ENCODE assay signal across 1 cellular context in genomic region chr20:38125157-38126056, GRCh38.
TF ChIP-seq lines count a peak whose summit lies in the region.

No MANE protein-coding gene starts in this region.

TF ChIP-seq in HepG2, 621 proteins besides CTCF, POLR2A, EP300 and RAD21 (continued from another document and continues in another):
- TF ChIP-seq ZNF407 (CRISPR knock-in tag; IDR thresholded peaks at IDR 0.05; ENCODE audit: not compliant biosample characterization) (no peak), FIP1L1 (IDR thresholded peaks at IDR 0.05; ENCODE audit: borderline replicate concordance, insufficient read depth, low read depth, low read length) (no peak), ZNF782 (CRISPR knock-in tag; IDR thresholded peaks at IDR 0.05; ENCODE audit: borderline replicate concordance) (no peak), TCF7 (IDR thresholded peaks at IDR 0.05; ENCODE audit: low read depth) (peak; percentile 49; the same call in 1 of the 2 replicates), ZNF777 (CRISPR knock-in tag; IDR thresholded peaks at IDR 0.05) (no peak), ZMAT3 (CRISPR knock-in tag; conservative IDR thresholded peaks at IDR 0.05) (no peak), SMAD1 (CRISPR knock-in tag; IDR thresholded peaks at IDR 0.05; ENCODE audit: borderline replicate concordance, low read depth) (no peak), ADNP (CRISPR knock-in tag; IDR thresholded peaks at IDR 0.05) (no peak), NAIF1 (CRISPR knock-in tag; IDR thresholded peaks at IDR 0.05; ENCODE audit: borderline replicate concordance) (no peak), MNT (IDR thresholded peaks at IDR 0.05) (0 out of 2 replicates have a peak, but pooled peaks have one; percentile 9), ZNF737 (CRISPR knock-in tag; IDR thresholded peaks at IDR 0.05; ENCODE audit: borderline replicate concordance) (no peak), ZNF598 (CRISPR knock-in tag; IDR thresholded peaks at IDR 0.05; ENCODE audit: borderline replicate concordance) (no peak), PPARG (CRISPR knock-in tag; conservative IDR thresholded peaks at IDR 0.05) (peak; percentile 39; the same call in 1 of the 2 replicates), ZBTB26 (CRISPR knock-in tag; IDR thresholded peaks at IDR 0.05; ENCODE audit: borderline replicate concordance) (no peak), DZIP1 (CRISPR knock-in tag; IDR thresholded peaks at IDR 0.05) (no peak), ZNF224 (CRISPR knock-in tag; IDR thresholded peaks at IDR 0.05) (0 out of 2 replicates have a peak, but pooled peaks have one; percentile 68), TFAP4 (IDR thresholded peaks at IDR 0.05; ENCODE audit: borderline replicate concordance, low read depth) (peak; percentile 91), PAF1 (CRISPR knock-in tag; IDR thresholded peaks at IDR 0.05) (no peak), ZNF333 (CRISPR knock-in tag; IDR thresholded peaks at IDR 0.05; ENCODE audit: borderline replicate concordance) (no peak), NR2F6 (IDR thresholded peaks at IDR 0.05) (no peak; the same call in none of the 2 replicates), NR2F6 (CRISPR knock-in tag; IDR thresholded peaks at IDR 0.05) (peak; percentile 84), ZSCAN25 (CRISPR knock-in tag; IDR thresholded peaks at IDR 0.05) (peak; percentile 55; the same call in 1 of the 2 replicates), KLF13 (CRISPR knock-in tag; IDR thresholded peaks at IDR 0.05) (no peak), MTA3 (CRISPR knock-in tag; IDR thresholded peaks at IDR 0.05) (no peak), YEATS4 (CRISPR knock-in tag; IDR thresholded peaks at IDR 0.05; ENCODE audit: borderline replicate concordance) (no peak), MEIS2 (CRISPR knock-in tag; IDR thresholded peaks at IDR 0.05) (no peak), NR2F1 (CRISPR knock-in tag; IDR thresholded peaks at IDR 0.05) (0 out of 4 replicates have a peak, but pooled peaks of 1 of the 2 experiments have one; percentile 49), ZNF569 (CRISPR knock-in tag; IDR thresholded peaks at IDR 0.05; ENCODE audit: borderline replicate concordance) (no peak), MEF2D (CRISPR knock-in tag; IDR thresholded peaks at IDR 0.05) (peak; percentile 40; the same call in 1 of the 2 replicates), KLF6 (CRISPR knock-in tag; IDR thresholded peaks at IDR 0.05) (no peak; the same call in 1 of the 2 replicates), ZFP41 (CRISPR knock-in tag; IDR thresholded peaks at IDR 0.05; ENCODE audit: borderline replicate concordance) (no peak), TMF1 (CRISPR knock-in tag; IDR thresholded peaks at IDR 0.05; ENCODE audit: low read depth) (no peak), ZNF576 (CRISPR knock-in tag; IDR thresholded peaks at IDR 0.05) (no peak), ZFP36L1 (CRISPR knock-in tag; IDR thresholded peaks at IDR 0.05) (no peak; the same call in 1 of the 2 replicates), ZNF354B (CRISPR knock-in tag; IDR thresholded peaks at IDR 0.05) (peak; percentile 81; the same call in 1 of the 2 replicates), FOXP1 (IDR thresholded peaks at IDR 0.05) (no peak), FOXP1 (CRISPR knock-in tag; IDR thresholded peaks at IDR 0.05) (peak; percentile 86), KAT8 (CRISPR knock-in tag; IDR thresholded peaks at IDR 0.05) (peak; percentile 46), ZSCAN22 (CRISPR knock-in tag; IDR thresholded peaks at IDR 0.05) (no peak), MIXL1 (CRISPR knock-in tag; IDR thresholded peaks at IDR 0.05) (no peak), ZNF7 (CRISPR knock-in tag; IDR thresholded peaks at IDR 0.05) (no peak), FOSL2 (CRISPR knock-in tag; IDR thresholded peaks at IDR 0.05) (peak; percentile 80), U2AF1 (optimal IDR thresholded peaks at IDR 0.05; ENCODE audit: low read depth, low read length) (peak; percentile 89), GATAD1 (CRISPR knock-in tag; IDR thresholded peaks at IDR 0.05) (no peak), ZNF720 (CRISPR knock-in tag; IDR thresholded peaks at IDR 0.05) (no peak), NR0B2 (CRISPR knock-in tag; IDR thresholded peaks at IDR 0.05) (no peak), KAT2B (IDR thresholded peaks at IDR 0.05; ENCODE audit: borderline replicate concordance, low read depth, low read length) (no peak), TBL1XR1 (IDR thresholded peaks at IDR 0.05; ENCODE audit: borderline replicate concordance, low read length, partially characterized antibody) (no peak), ZUFSP (CRISPR knock-in tag; IDR thresholded peaks at IDR 0.05; ENCODE audit: borderline replicate concordance) (no peak), MIER3 (CRISPR knock-in tag; IDR thresholded peaks at IDR 0.05; ENCODE audit: borderline replicate concordance) (peak; percentile 87; the same call in 1 of the 2 replicates), ZNF562 (CRISPR knock-in tag; IDR thresholded peaks at IDR 0.05; ENCODE audit: borderline replicate concordance) (no peak), HNRNPK (IDR thresholded peaks at IDR 0.05; ENCODE audit: low read depth, low read length, poor library complexity, severe bottlenecking) (no peak)
